Comparison of ENCODE assay signal across 2 cellular contexts in the genomic region with DNA sequence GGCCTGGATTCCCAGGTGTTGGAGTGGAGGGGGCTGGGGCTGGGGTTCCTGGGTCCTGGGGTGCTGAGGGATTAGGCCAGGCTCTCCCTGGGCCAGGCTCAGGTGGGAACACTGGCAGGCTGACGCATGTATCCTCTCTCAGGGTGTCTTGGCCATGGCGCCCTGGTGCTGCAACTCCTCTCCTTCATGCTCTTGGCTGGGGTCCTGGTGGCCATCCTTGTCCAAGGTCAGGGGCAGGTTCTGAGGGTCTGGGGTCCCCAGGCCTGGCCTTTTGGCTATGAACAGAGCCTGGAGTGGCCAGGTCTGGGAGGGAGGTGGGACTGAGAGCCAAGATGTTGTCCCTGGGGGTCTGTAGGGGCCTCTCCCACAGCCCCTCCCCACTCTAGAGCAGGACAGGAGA. TPM values are rescaled to one million over a fixed set of nuclear protein-coding genes. Genes with fewer than 3 reads are reported as not detected.
"Had no signal": no experiment of that assay in that cellular context is flagged by ENCODE, and none has a peak within 500 bp of the region (broad histone marks: within the 10 kb centered on the region; RNA-seq: fewer than 3 reads in every experiment).

No MANE protein-coding gene starts in this region.

RNA-seq across cellular contexts. Expression of a gene that starts 2.0 kb away (rescaled TPM):
- total RNA-seq: G401 had no signal

RNA-seq across cellular contexts. Expression of a gene that starts 17.7 kb away (rescaled TPM):
- total RNA-seq: G401 had no signal

RNA-seq across cellular contexts. Expression of a gene that starts 33.1 kb away (rescaled TPM):
- total RNA-seq: G401, GM12878 had no signal
